ENCODE assay signal across 7 cellular contexts in the genomic region with DNA sequence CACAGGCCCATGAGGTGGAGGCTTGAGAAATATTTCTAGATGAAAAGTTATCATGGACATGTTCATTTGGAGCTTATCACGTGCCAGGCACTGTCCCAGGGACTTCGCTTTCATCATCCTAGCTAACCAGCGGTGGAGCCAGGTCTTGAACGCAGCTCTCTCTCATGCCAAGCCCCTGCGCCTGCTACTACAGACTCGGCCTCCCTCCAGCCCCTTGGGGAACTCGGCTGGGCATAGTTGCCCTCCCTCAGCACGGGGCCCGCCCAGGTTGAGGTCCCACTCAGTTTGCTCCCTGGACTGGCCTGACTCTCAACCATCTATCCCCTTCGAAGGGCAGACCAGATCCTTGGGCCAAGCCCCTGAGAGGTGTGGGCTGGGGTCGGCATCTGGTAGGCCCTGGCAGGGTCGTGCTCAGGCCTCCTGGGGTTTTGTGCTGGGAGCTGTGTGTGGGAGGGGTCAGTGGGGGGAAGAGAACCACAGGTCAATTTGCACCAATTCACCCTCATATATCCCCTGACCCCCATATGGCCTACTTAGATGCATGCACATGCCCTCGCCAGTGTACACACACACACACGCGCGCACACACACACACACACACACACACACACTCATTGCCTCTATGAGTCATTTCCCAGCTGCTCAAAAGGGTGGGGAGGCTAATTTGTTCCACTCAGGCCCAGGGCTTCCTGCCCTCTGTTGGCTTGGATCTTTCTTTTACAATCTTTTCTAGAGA. TPM values are rescaled to one million over a fixed set of nuclear protein-coding genes. Genes with fewer than 3 reads are reported as not detected.
DNase-seq lines count a peak whose midpoint lies in the region; ATAC-seq and TF ChIP-seq lines count a peak whose summit lies in the region.
"Had no signal": no experiment of that assay in that cellular context is flagged by ENCODE, and none has a peak within 500 bp of the region (broad histone marks: within the 10 kb centered on the region; RNA-seq: fewer than 3 reads in every experiment).

No MANE protein-coding gene starts in this region.

- intact Hi-C loops in activated CD8-positive, alpha-beta T cell treated with anti-CD3 and anti-CD28 coated beads for 36 hours (cut with micrococcal nuclease): no loop called here

- peaks cover 12% of the 10 kb centered on the region for H3K36me3 Mint-ChIP-seq in HFFc6 (ENCODE audit: low read depth)
- peaks cover 1% of the 10 kb centered on the region for H3K36me3 Mint-ChIP-seq in activated CD8-positive, alpha-beta T cell treated with anti-CD3 and anti-CD28 coated beads for 36 hours (ENCODE audit: low read depth)

- CTCF ChIA-PET in activated CD8-positive, alpha-beta T cell treated with anti-CD3 and anti-CD28 coated beads for 36 hours (lab: Charles Lee): interaction anchor here (1.0 to 10.0 kb wide), 12 partner anchors 9 to 119 kb away, joined by 3 to 126 read pairs (median 5); partner anchors contain the start of genes CSHL1 and GH1

- H3K4me1 ChIP-seq in upper lobe of left lung: peaks cover 49 to 59% (median 51%) of the 10 kb centered on the region in 4 donors

- peaks cover 4% of the 10 kb centered on the region for H3K27me3 Mint-ChIP-seq in HFFc6 (ENCODE audit: insufficient read depth)
- no peaks in the 10 kb centered on the region for H3K27me3 Mint-ChIP-seq in activated CD8-positive, alpha-beta T cell treated with anti-CD3 and anti-CD28 coated beads for 36 hours

- WGBS in upper lobe of left lung, 2 donors: 64 to 65% methylated on average over 15 to 16 of the region's 16 CpGs

- TF ChIP-seq EP300 in upper lobe of left lung (IDR thresholded peaks at IDR 0.05): peak in 1 of 4 donors; percentile 69

- no peaks in the 10 kb centered on the region for H3K36me3 ChIP-seq in upper lobe of left lung

- peak overlapping the region; percentile 64 to 87 (median 82) for H3K27ac ChIP-seq in upper lobe of left lung
- H3K27ac ChIP-seq: SK-N-MC had no signal

- TF ChIP-seq CTCF in HFFc6 (IDR thresholded peaks at IDR 0.05): no peak
- TF ChIP-seq CTCF in activated CD8-positive, alpha-beta T cell treated with anti-CD3 and anti-CD28 coated beads for 36 hours (IDR thresholded peaks at IDR 0.05): no peak
- no peak for TF ChIP-seq CTCF in upper lobe of left lung (IDR thresholded peaks at IDR 0.05)

- no peak overlapping the region for H3K4me3 ChIP-seq in upper lobe of left lung
- H3K4me3 ChIP-seq: SK-N-MC had no signal

- DNase-seq in HFFc6: peak; percentile 87
- DNase-seq in activated CD8-positive, alpha-beta T cell treated with anti-CD3 and anti-CD28 coated beads for 36 hours: peak; percentile 92
- DNase-seq in hepatic stellate cell (ENCODE audit: low spot score): peak; percentile 84
- DNase-seq in upper lobe of left lung: peak; percentile 54 to 56

- H3K4me3 Mint-ChIP-seq in HFFc6: no peak overlapping the region
- no peak overlapping the region for H3K4me3 Mint-ChIP-seq in activated CD8-positive, alpha-beta T cell treated with anti-CD3 and anti-CD28 coated beads for 36 hours

- H3K4me1 Mint-ChIP-seq in HFFc6 (ENCODE audit: low read depth): peaks cover 30% of the 10 kb centered on the region
- peaks cover 27% of the 10 kb centered on the region for H3K4me1 Mint-ChIP-seq in activated CD8-positive, alpha-beta T cell treated with anti-CD3 and anti-CD28 coated beads for 36 hours (ENCODE audit: low read depth)

- POLR2A ChIA-PET in activated CD8-positive, alpha-beta T cell treated with anti-CD3 and anti-CD28 coated beads for 36 hours (lab: Charles Lee): interaction anchor here (0.6 to 1.4 kb wide), 12 partner anchors 9 to 614 kb away, joined by 3 to 6 read pairs (median 4); partner anchors contain the start of gene PRR29

- peak overlapping the region; percentile 38; the same call in 1 of the 2 replicates for H3K27ac Mint-ChIP-seq in HFFc6
- H3K27ac Mint-ChIP-seq in activated CD8-positive, alpha-beta T cell treated with anti-CD3 and anti-CD28 coated beads for 36 hours: peak overlapping the region; percentile 87

- ATAC-seq in activated CD8-positive, alpha-beta T cell treated with anti-CD3 and anti-CD28 coated beads for 36 hours: peak; percentile 97
- ATAC-seq in upper lobe of left lung (ENCODE audit: low FRiP score in 2 of 2) (peak; percentile 82 to 87), GM21717 (IDR thresholded peaks at IDR 0.05; ENCODE audit: unreplicated experiment) (no peak), GM18511 (IDR thresholded peaks at IDR 0.05; ENCODE audit: unreplicated experiment) (no peak)

- peaks cover 13% of the 10 kb centered on the region for H3K9me3 Mint-ChIP-seq in HFFc6
- H3K9me3 Mint-ChIP-seq in activated CD8-positive, alpha-beta T cell treated with anti-CD3 and anti-CD28 coated beads for 36 hours: peaks cover 10% of the 10 kb centered on the region

- TF ChIP-seq POLR2A in upper lobe of left lung (IDR thresholded peaks at IDR 0.05): no peak

- H3K9me3 ChIP-seq in upper lobe of left lung: no peaks in the 10 kb centered on the region

- H3K27me3 ChIP-seq in upper lobe of left lung: no peaks in the 10 kb centered on the region

RNA-seq across cellular contexts. Expression of gene SCN4A, which starts 12.1 kb away (rescaled TPM):
- total RNA-seq in HFFc6 (2021; fragmentation: NEBNext Ultra II Directional; extraction: Animal tissue kit (Norgen Biotek cat#: 25700)): not detected
- under 1 TPM; 0.20 to 0.23 TPM for total RNA-seq in activated CD8-positive, alpha-beta T cell treated with anti-CD3 and anti-CD28 coated beads for 36 hours
- under 1 TPM in 3 of 6 donors, not detected in 3; under 0.01 to 0.44 (median 0.20) TPM for total RNA-seq in upper lobe of left lung

RNA-seq across cellular contexts. Expression of gene PRR29, which starts 13.3 kb away (rescaled TPM):
- under 1 TPM in 3 of 6 experiments, not detected in 3; 0.17 to 0.27 (median 0.19) TPM for total RNA-seq in HFFc6 (2021; fragmentation: NEBNext Ultra II Directional; extraction: Animal tissue kit (Norgen Biotek cat#: 25700))
- 1 to 10 TPM in 1 of 2 experiments, under 1 TPM in 1; 0.74 to 2.5 TPM for total RNA-seq in activated CD8-positive, alpha-beta T cell treated with anti-CD3 and anti-CD28 coated beads for 36 hours
- total RNA-seq in upper lobe of left lung: 10 to 100 TPM in 3 of 6 donors, 1 to 10 TPM in 2, under 1 TPM in 1; 0.97 to 30.1 (median 12.1) TPM

RNA-seq across cellular contexts. Expression of gene ICAM2, which starts 35.6 kb away (rescaled TPM):
- total RNA-seq in HFFc6 (2021; fragmentation: NEBNext Ultra II Directional; extraction: Animal tissue kit (Norgen Biotek cat#: 25700)): 1 to 10 TPM in 4 of 6 experiments, under 1 TPM in 2; 0.91 to 2.5 (median 1.3) TPM
- total RNA-seq in activated CD8-positive, alpha-beta T cell treated with anti-CD3 and anti-CD28 coated beads for 36 hours: 10 to 100 TPM; 53.3 to 53.7 TPM
- 100 to 1,000 TPM in 3 of 6 donors, 10 to 100 TPM in 3; 27.2 to 114 (median 82.0) TPM for total RNA-seq in upper lobe of left lung

RNA-seq across cellular contexts. Expression of gene CD79B, which starts 52.7 kb away (rescaled TPM):
- total RNA-seq in HFFc6 (2021; fragmentation: NEBNext Ultra II Directional; extraction: Animal tissue kit (Norgen Biotek cat#: 25700)): under 1 TPM in 5 of 6 experiments, not detected in 1; 0.26 to 0.76 (median 0.34) TPM
- 10 to 100 TPM; 28.4 to 31.6 TPM for total RNA-seq in activated CD8-positive, alpha-beta T cell treated with anti-CD3 and anti-CD28 coated beads for 36 hours
- 1 to 10 TPM in 4 of 6 donors, under 1 TPM in 1, not detected in 1; 0.91 to 6.3 (median 2.6) TPM for total RNA-seq in upper lobe of left lung

Comparison
In these comparisons a context has a peak if more than half of its experiments do, and no peak if none do; other contexts are left out.
1. ATAC-seq: peak in activated CD8-positive, alpha-beta T cell treated with anti-CD3 and anti-CD28 coated beads for 36 hours (single experiment) and upper lobe of left lung (2 of 2); none in GM21717 (single experiment) and GM18511 (single experiment).
2. RNA of gene ICAM2, which starts 35.6 kb away (total RNA-seq): 27.2 to 114 TPM in upper lobe of left lung and 53.3 to 53.7 TPM in activated CD8-positive, alpha-beta T cell treated with anti-CD3 and anti-CD28 coated beads for 36 hours; 0.91 to 2.5 TPM in HFFc6; every median in the first group is over 4 times any median in the second.
3. Peak in every context shown above with its lines, with median percentiles within 50 percentile points of each other: DNase-seq.